22 cellular contexts compared by ENCODE assay signal in genomic region chr5:137796279-137796678, GRCh38.
"Had no signal": no experiment of that assay in that cellular context is flagged by ENCODE, and none has a peak within 500 bp of the region (broad histone marks: within the 10 kb centered on the region; RNA-seq: fewer than 3 reads in every experiment).

No MANE protein-coding gene starts in this region.

- ATAC-seq: activated CD4-positive, alpha-beta T cell treated with anti-CD3 and anti-CD28 coated beads for 36 hours; activated T-helper 17 cell treated with anti-CD3 and anti-CD28 coated beads, Interleukin-2, amount 50 U/mL, for 72 hours; K562; T-cell had no signal

- H3K27ac Mint-ChIP-seq: activated CD4-positive, alpha-beta memory T cell treated with anti-CD3 and anti-CD28 coated beads, Interleukin-2, amount 10 ng/mL, durations not matched to agents 7 days and 5 days; activated CD4-positive, alpha-beta T cell treated with anti-CD3 and anti-CD28 coated beads for 36 hours; activated naive CD4-positive, alpha-beta T cell treated with anti-CD3 and anti-CD28 coated beads for 36 hours; activated naive CD8-positive, alpha-beta T cell; activated T-helper 17 cell treated with anti-CD3 and anti-CD28 coated beads, Interleukin-2, amount 50 U/mL, for 72 hours; T-cell had no signal

- H3K27me3 Mint-ChIP-seq: activated CD4-positive, alpha-beta memory T cell treated with anti-CD3 and anti-CD28 coated beads, Interleukin-2, amount 10 ng/mL, durations not matched to agents 7 days and 5 days; activated CD4-positive, alpha-beta T cell treated with anti-CD3 and anti-CD28 coated beads for 36 hours; activated naive CD8-positive, alpha-beta T cell; activated T-helper 17 cell treated with anti-CD3 and anti-CD28 coated beads, Interleukin-2, amount 50 U/mL, for 72 hours; T-cell had no signal

- H3K36me3 Mint-ChIP-seq: activated naive CD8-positive, alpha-beta T cell; T-cell had no signal

- H3K9me3 Mint-ChIP-seq: activated CD4-positive, alpha-beta memory T cell treated with anti-CD3 and anti-CD28 coated beads, Interleukin-2, amount 10 ng/mL, durations not matched to agents 7 days and 5 days; activated naive CD4-positive, alpha-beta T cell treated with anti-CD3 and anti-CD28 coated beads for 36 hours; activated T-helper 17 cell treated with anti-CD3 and anti-CD28 coated beads, Interleukin-2, amount 50 U/mL, for 72 hours; T-cell had no signal

- H3K4me3 Mint-ChIP-seq: activated CD4-positive, alpha-beta memory T cell treated with anti-CD3 and anti-CD28 coated beads, Interleukin-2, amount 10 ng/mL, durations not matched to agents 7 days and 5 days; activated CD4-positive, alpha-beta T cell treated with anti-CD3 and anti-CD28 coated beads for 36 hours; activated naive CD4-positive, alpha-beta T cell treated with anti-CD3 and anti-CD28 coated beads for 36 hours; activated naive CD8-positive, alpha-beta T cell; activated T-helper 17 cell treated with anti-CD3 and anti-CD28 coated beads, Interleukin-2, amount 50 U/mL, for 72 hours; T-cell had no signal

- DNase-seq: activated CD4-positive, alpha-beta memory T cell treated with anti-CD3 and anti-CD28 coated beads, Interleukin-2, amount 10 ng/mL, durations not matched to agents 7 days and 5 days; activated CD4-positive, alpha-beta T cell treated with anti-CD3 and anti-CD28 coated beads for 36 hours; activated CD4-positive, alpha-beta T cell treated with anti-CD3 and anti-CD28 coated beads, Interleukin-2, amount 50 U/mL, for 1 hour; activated gamma-delta T cell; activated naive CD4-positive, alpha-beta T cell treated with anti-CD3 and anti-CD28 coated beads for 36 hours; activated T-cell treated with anti-CD3 and anti-CD28 coated beads for 4 hours; activated T-cell treated with anti-CD3 and anti-CD28 coated beads, Interleukin-2, amount 50 U/mL, for 48 hours; brain microvascular endothelial cell; Karpas-422; NCI-H1105 treated with DMSO at 0.1 percent for 48 hours; NCI-H1930; NCI-H2171 treated with DMSO at 0.1 percent for 48 hours; NCI-H226; NK-92 treated with Interleukin-12 subunit alpha and Interleukin-12 subunit beta, amount 100 ng/mL, for 24 hours; Peyer's patch; SHP77 treated with DMSO at 0.1 percent for 48 hours; T-cell; T-helper 2 cell; T1000 had no signal

- H3K4me1 Mint-ChIP-seq: activated CD4-positive, alpha-beta memory T cell treated with anti-CD3 and anti-CD28 coated beads, Interleukin-2, amount 10 ng/mL, durations not matched to agents 7 days and 5 days; activated CD4-positive, alpha-beta T cell treated with anti-CD3 and anti-CD28 coated beads for 36 hours; activated T-helper 17 cell treated with anti-CD3 and anti-CD28 coated beads, Interleukin-2, amount 50 U/mL, for 72 hours; T-cell had no signal
